8 cellular contexts compared by ENCODE assay signal in the genomic region with DNA sequence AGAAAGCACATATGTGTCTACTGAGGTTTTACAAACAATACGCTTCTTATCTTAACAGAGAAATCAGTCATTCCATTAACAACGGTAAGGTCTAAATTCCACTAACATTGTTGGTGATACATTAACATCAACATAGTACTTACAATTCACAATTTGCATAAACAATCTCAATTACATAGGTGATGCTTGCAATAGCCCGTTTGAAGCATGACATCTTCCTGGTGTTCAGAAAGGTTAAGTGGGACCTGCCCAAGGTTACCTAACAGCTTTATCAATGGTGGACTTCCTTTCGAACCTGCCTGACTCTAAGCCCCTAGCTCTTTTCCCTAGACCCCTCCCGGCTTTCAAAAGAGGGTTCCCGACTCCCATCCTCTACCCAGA. TPM values are rescaled to one million over a fixed set of nuclear protein-coding genes. Genes with fewer than 3 reads are reported as not detected.
DNase-seq lines count a peak whose midpoint lies in the region; ATAC-seq and TF ChIP-seq lines count a peak whose summit lies in the region.

No MANE protein-coding gene starts in this region.

- H3K27ac ChIP-seq in CD4-positive, alpha-beta T cell (ENCODE audit: low read depth, low read length): peak overlapping the region; percentile 78
- H3K27ac ChIP-seq in HUES6 (ENCODE audit: low read depth, low read length) (peak overlapping the region; percentile 36; the same call in 1 of the 2 replicates), body of pancreas (peak overlapping the region; percentile 6 to 81 (median 72)), lung (ENCODE audit: low read depth in 1 of 2, low read length in 1 of 2) (peak overlapping the region; percentile 78 to 87), vagina (peak overlapping the region; percentile 76)

- H3K27ac Mint-ChIP-seq in CD4-positive, alpha-beta T cell: peak overlapping the region; percentile 91

- no peaks in the 10 kb centered on the region for H3K9me3 ChIP-seq in CD4-positive, alpha-beta T cell (ENCODE audit: control insufficient read depth, low read length)
- no peaks in the 10 kb centered on the region for H3K9me3 ChIP-seq in HUES6 (ENCODE audit: control insufficient read depth, insufficient read depth, low read depth, low read length)
- no peaks in the 10 kb centered on the region for H3K9me3 ChIP-seq in body of pancreas
- H3K9me3 ChIP-seq in lung (ENCODE audit: control insufficient read depth in 2 of 2, insufficient read depth in 1 of 2, low read length in 1 of 2): peaks cover 0 to 1% of the 10 kb centered on the region in 2 donors
- no peaks in the 10 kb centered on the region for H3K9me3 ChIP-seq in vagina

- peak overlapping the region; percentile 100 for H3K4me3 Mint-ChIP-seq in CD4-positive, alpha-beta T cell

- CTCF ChIA-PET in CD4-positive, alpha-beta T cell (lab: Charles Lee): interaction anchor here (1.4 to 3.1 kb wide), 5 partner anchors 14 to 115 kb away, joined by 5 to 30 read pairs (median 6); partner anchors contain the start of gene TLCD1

- peak; percentile 28 for ATAC-seq in CD4-positive, alpha-beta T cell (ENCODE audit: poor library complexity)
- ATAC-seq in body of pancreas (peak; percentile 24), lung (ENCODE audit: insufficient read depth, low FRiP score) (peak; percentile 27)

- no peak for TF ChIP-seq CTCF in CD4-positive, alpha-beta T cell (IDR thresholded peaks at IDR 0.05)
- TF ChIP-seq CTCF in body of pancreas (IDR thresholded peaks at IDR 0.05) (no peak), lung (IDR thresholded peaks at IDR 0.05; ENCODE audit: control extremely low read depth, extremely low read depth) (no peak), vagina (IDR thresholded peaks at IDR 0.05) (no peak)

- peak overlapping the region; percentile 90 for H3K9ac ChIP-seq in HUES6 (ENCODE audit: low read length)

- POLR2A ChIA-PET in CD4-positive, alpha-beta T cell (lab: Charles Lee): interaction anchor here (0.6 to 1.8 kb wide), 16 partner anchors 8 to 132 kb away, joined by 3 to 23 read pairs (median 6); partner anchors contain the start of genes ERAL1, FLOT2, PHF12 and RPL23A

- intact Hi-C loops in CD4-positive, alpha-beta T cell (cut with DNase I, micrococcal nuclease): loop anchor here (1.0 to 10.0 kb wide), 6 partner anchors 12 to 507 kb away; partner anchors contain the start of genes IFT20 (in 1 of the 2) and TNFAIP1 (in 1 of the 2)
- intact Hi-C loops in body of pancreas (cut with DNase I) (no loop called here), vagina (cut with DNase I) (no loop called here)

- WGBS in body of pancreas, 2 donors: 0% methylated on average over 6 of the region's 6 CpGs
- WGBS in lung, 2 donors: 5 to 14% methylated on average over 6 of the region's 6 CpGs

- H3K27me3 Mint-ChIP-seq in CD4-positive, alpha-beta T cell: no peaks in the 10 kb centered on the region

- H3K4me1 ChIP-seq in HUES6 (ENCODE audit: control insufficient read depth, insufficient read depth, low read length) (no peaks in the 10 kb centered on the region), body of pancreas (peaks cover 11% of the 10 kb centered on the region), lung (ENCODE audit: control insufficient read depth in 2 of 2, insufficient read depth in 2 of 2, low read length in 2 of 2) (peaks cover 0 to 2% of the 10 kb centered on the region in 2 donors), vagina (peaks cover 16% of the 10 kb centered on the region)

- H3K4me3 ChIP-seq in HUES6 (ENCODE audit: low read depth, low read length) (peak overlapping the region; percentile 97), body of pancreas (peak overlapping the region; percentile 44 to 61), lung (peak overlapping the region; percentile 76), vagina (peak overlapping the region; percentile 61 to 85)

- H3K36me3 ChIP-seq in HUES6 (ENCODE audit: control insufficient read depth, insufficient read depth, low read length): no peaks in the 10 kb centered on the region
- H3K36me3 ChIP-seq in body of pancreas (replicated peaks in 1 of 2; ENCODE audit: insufficient read depth in 1 of 2, low read depth in 2 of 2): no peaks in the 10 kb centered on the region
- H3K36me3 ChIP-seq in lung (ENCODE audit: control insufficient read depth in 2 of 2, insufficient read depth in 2 of 2, low read length in 2 of 2): no peaks in the 10 kb centered on the region
- H3K36me3 ChIP-seq in vagina: no peaks in the 10 kb centered on the region

- no peaks in the 10 kb centered on the region for H3K27me3 ChIP-seq in CD4-positive, alpha-beta T cell (ENCODE audit: control insufficient read depth, insufficient read depth, low read length)
- H3K27me3 ChIP-seq in HUES6 (ENCODE audit: control insufficient read depth, insufficient read depth, low read length): no peaks in the 10 kb centered on the region
- H3K27me3 ChIP-seq in body of pancreas: no peaks in the 10 kb centered on the region
- no peaks in the 10 kb centered on the region for H3K27me3 ChIP-seq in lung (ENCODE audit: control insufficient read depth, insufficient read depth)
- no peaks in the 10 kb centered on the region for H3K27me3 ChIP-seq in vagina

- peaks cover 15% of the 10 kb centered on the region for H3K36me3 Mint-ChIP-seq in CD4-positive, alpha-beta T cell (ENCODE audit: low read depth)

- no peaks in the 10 kb centered on the region for H3K9me3 Mint-ChIP-seq in CD4-positive, alpha-beta T cell

- H3K4me1 Mint-ChIP-seq in CD4-positive, alpha-beta T cell (ENCODE audit: low read depth): peaks cover 27% of the 10 kb centered on the region

- no peak for TF ChIP-seq POLR2A in body of pancreas (IDR thresholded peaks at IDR 0.05)
- no peak for TF ChIP-seq POLR2A in vagina (IDR thresholded peaks at IDR 0.05)

- DNase-seq in CD4-positive, alpha-beta T cell: no peak
- DNase-seq in body of pancreas (no peak), lung (ENCODE audit: low spot score) (no peak), vagina (ENCODE audit: extremely low spot score in 2 of 2) (no peak), NCI-H187 treated with DMSO at 0.1 percent for 48 hours (lab: John Stamatoyannopoulos, UW) (no peak), RPMI8226 (no peak), MV-4-11 (lab: John Stamatoyannopoulos, UW) (no peak)

RNA-seq across cellular contexts. Expression of gene FAM222B, which starts 0.7 kb away (rescaled TPM):
- total RNA-seq in CD4-positive, alpha-beta T cell: 10 to 100 TPM; 17.3 to 17.5 TPM
- total RNA-seq in body of pancreas (10 to 100 TPM in 1 of 2 donors, 1 to 10 TPM in 1; 9.9 to 15.3 TPM), lung (10 to 100 TPM in 1 of 2 donors, 1 to 10 TPM in 1; 8.3 to 17.7 TPM), vagina (14.2 TPM)
- polyA plus RNA-seq in lung: 1 to 10 TPM; 8.8 to 9.5 TPM

RNA-seq across cellular contexts. Expression of gene ERAL1, which starts 12.9 kb away (rescaled TPM):
- total RNA-seq in CD4-positive, alpha-beta T cell: 10 to 100 TPM; 15.6 to 16.8 TPM
- total RNA-seq in body of pancreas (10 to 100 TPM; 13.0 to 49.4 TPM), lung (10 to 100 TPM; 28.4 to 39.3 TPM), vagina (44.9 TPM)
- polyA plus RNA-seq in lung: 10 to 100 TPM; 36.8 to 37.0 TPM

RNA-seq across cellular contexts. Expression of gene FLOT2, which starts 55.6 kb away (rescaled TPM):
- 10 to 100 TPM; 79.7 to 85.1 TPM for total RNA-seq in CD4-positive, alpha-beta T cell
- total RNA-seq in body of pancreas (10 to 100 TPM; 26.0 to 32.4 TPM), lung (100 to 1,000 TPM in 1 of 2 donors, 10 to 100 TPM in 1; 46.2 to 168 TPM), vagina (56.2 TPM)
- polyA plus RNA-seq in lung: 100 to 1,000 TPM in 1 of 2 donors, 10 to 100 TPM in 1; 73.6 to 226 TPM

Comparison
In these comparisons a context has a peak if more than half of its experiments do, and no peak if none do; other contexts are left out.
1. intact Hi-C loops: an anchor here in CD4-positive, alpha-beta T cell (1.0 to 10.0 kb wide); none called in body of pancreas and vagina.